Comparison of ENCODE assay signal across 9 cellular contexts in genomic region chr5:81853005-81853357, GRCh38.
A peak's percentile ranks its signal among the peaks of the same experiment; 100 is the strongest.
DNase-seq lines count a peak whose midpoint lies in the region; TF ChIP-seq lines count a peak whose summit lies in the region.
"Had no signal": no experiment of that assay in that cellular context is flagged by ENCODE, and none has a peak within 500 bp of the region (broad histone marks: within the 10 kb centered on the region; RNA-seq: fewer than 3 reads in every experiment).

No MANE protein-coding gene starts in this region.

- peak overlapping the region; percentile 83 for H3K27ac Mint-ChIP-seq in activated naive CD4-positive, alpha-beta T cell treated with anti-CD3 and anti-CD28 coated beads for 36 hours
- H3K27ac Mint-ChIP-seq in activated T-helper 2 cell treated with anti-CD3 and anti-CD28 coated beads, Interferon-gamma antibody, Interleukin-2, Interleukin-4, amounts not matched to agents 10 μg/mL and 5 μg/mL and 100 μg/mL, durations not matched to agents 14 hours and 24 hours and 36 hours: no peak overlapping the region
- H3K27ac Mint-ChIP-seq in type B pancreatic cell: peak overlapping the region; percentile 86

- CTCF ChIA-PET in activated naive CD4-positive, alpha-beta T cell treated with anti-CD3 and anti-CD28 coated beads for 36 hours (lab: Charles Lee): interaction anchor here (1.9 to 4.4 kb wide), 2 partner anchors 14 to 102 kb away, joined by 5 to 23 read pairs; partner anchors contain the start of gene SSBP2

- no peak for DNase-seq in activated naive CD4-positive, alpha-beta T cell treated with anti-CD3 and anti-CD28 coated beads for 36 hours
- DNase-seq in activated naive CD4-positive, alpha-beta T cell treated with anti-CD3 and anti-CD28 coated beads, Interleukin-2, amount 50 U/mL, for 16 hours: no peak
- DNase-seq in activated T-helper 2 cell treated with anti-CD3 and anti-CD28 coated beads, Interferon-gamma antibody, Interleukin-2, Interleukin-4, amounts not matched to agents 10 μg/mL and 5 μg/mL and 100 μg/mL, durations not matched to agents 14 hours and 24 hours and 36 hours (ENCODE audit: low spot score): no peak
- DNase-seq in type B pancreatic cell (ENCODE audit: extremely low spot score, unreplicated experiment): no peak
- no peak for DNase-seq in putamen (ENCODE audit: low spot score)
- DNase-seq in HK-2 (ENCODE audit: unreplicated experiment): no peak
- DNase-seq in RKO (ENCODE audit: low spot score): no peak
- DNase-seq: effector memory CD4-positive, alpha-beta T cell had no signal

- H3K4me1 ChIP-seq in mesodermal cell (ENCODE audit: control insufficient read depth, insufficient read depth, low read length, poor library complexity, severe bottlenecking): peaks cover 34% of the 10 kb centered on the region

- no peaks in the 10 kb centered on the region for H3K36me3 ChIP-seq in mesodermal cell (ENCODE audit: control insufficient read depth, insufficient read depth, low read length)

- H3K4me3 ChIP-seq in mesodermal cell (ENCODE audit: extremely low read depth, insufficient read depth, low read length, poor library complexity, severe bottlenecking): no peak overlapping the region

- H3K27me3 Mint-ChIP-seq in activated naive CD4-positive, alpha-beta T cell treated with anti-CD3 and anti-CD28 coated beads for 36 hours (ENCODE audit: low read depth): no peaks in the 10 kb centered on the region
- H3K27me3 Mint-ChIP-seq in activated T-helper 2 cell treated with anti-CD3 and anti-CD28 coated beads, Interferon-gamma antibody, Interleukin-2, Interleukin-4, amounts not matched to agents 10 μg/mL and 5 μg/mL and 100 μg/mL, durations not matched to agents 14 hours and 24 hours and 36 hours (ENCODE audit: low read depth): no peaks in the 10 kb centered on the region
- no peaks in the 10 kb centered on the region for H3K27me3 Mint-ChIP-seq in type B pancreatic cell

- intact Hi-C loops in activated naive CD4-positive, alpha-beta T cell treated with anti-CD3 and anti-CD28 coated beads for 36 hours (cut with micrococcal nuclease): loop anchor here (2.0 to 5.0 kb wide), 3 partner anchors 221 to 550 kb away; no protein-coding TSS in a partner anchor
- intact Hi-C loops in activated T-helper 2 cell treated with anti-CD3 and anti-CD28 coated beads, Interferon-gamma antibody, Interleukin-2, Interleukin-4, amounts not matched to agents 10 μg/mL and 5 μg/mL and 100 μg/mL, durations not matched to agents 14 hours and 24 hours and 36 hours (cut with micrococcal nuclease): loop anchor here (2.0 to 10.0 kb wide), 4 partner anchors 312 to 431 kb away; partner anchors contain the start of gene RPS23

- H3K9me3 ChIP-seq in mesodermal cell (ENCODE audit: control insufficient read depth, low read length): no peaks in the 10 kb centered on the region

- no peak for TF ChIP-seq CTCF in type B pancreatic cell (conservative IDR thresholded peaks at IDR 0.05)

- 17 to 44% methylated on average over 1 to 3 of the region's 6 CpGs for WGBS in mesodermal cell (ENCODE audit: insufficient coverage in 2 of 2), 2 experiments

- H3K9me3 Mint-ChIP-seq in activated naive CD4-positive, alpha-beta T cell treated with anti-CD3 and anti-CD28 coated beads for 36 hours: no peaks in the 10 kb centered on the region
- no peaks in the 10 kb centered on the region for H3K9me3 Mint-ChIP-seq in activated T-helper 2 cell treated with anti-CD3 and anti-CD28 coated beads, Interferon-gamma antibody, Interleukin-2, Interleukin-4, amounts not matched to agents 10 μg/mL and 5 μg/mL and 100 μg/mL, durations not matched to agents 14 hours and 24 hours and 36 hours
- no peaks in the 10 kb centered on the region for H3K9me3 Mint-ChIP-seq in type B pancreatic cell

- peak overlapping the region; percentile 67 for H3K27ac ChIP-seq in mesodermal cell (ENCODE audit: low read depth, low read length, severe bottlenecking)

- no peaks in the 10 kb centered on the region for H3K36me3 Mint-ChIP-seq in activated naive CD4-positive, alpha-beta T cell treated with anti-CD3 and anti-CD28 coated beads for 36 hours (ENCODE audit: low read depth)
- H3K36me3 Mint-ChIP-seq in activated T-helper 2 cell treated with anti-CD3 and anti-CD28 coated beads, Interferon-gamma antibody, Interleukin-2, Interleukin-4, amounts not matched to agents 10 μg/mL and 5 μg/mL and 100 μg/mL, durations not matched to agents 14 hours and 24 hours and 36 hours (ENCODE audit: low read depth): no peaks in the 10 kb centered on the region
- H3K36me3 Mint-ChIP-seq in type B pancreatic cell: peaks cover 7% of the 10 kb centered on the region

- peak overlapping the region; percentile 86 for H3K4me3 Mint-ChIP-seq in activated naive CD4-positive, alpha-beta T cell treated with anti-CD3 and anti-CD28 coated beads for 36 hours
- peak overlapping the region; percentile 73 for H3K4me3 Mint-ChIP-seq in activated T-helper 2 cell treated with anti-CD3 and anti-CD28 coated beads, Interferon-gamma antibody, Interleukin-2, Interleukin-4, amounts not matched to agents 10 μg/mL and 5 μg/mL and 100 μg/mL, durations not matched to agents 14 hours and 24 hours and 36 hours (ENCODE audit: low read depth)
- H3K4me3 Mint-ChIP-seq in type B pancreatic cell: peak overlapping the region; percentile 96

- peaks cover 43% of the 10 kb centered on the region for H3K4me1 Mint-ChIP-seq in activated naive CD4-positive, alpha-beta T cell treated with anti-CD3 and anti-CD28 coated beads for 36 hours (ENCODE audit: low read depth)
- H3K4me1 Mint-ChIP-seq in activated T-helper 2 cell treated with anti-CD3 and anti-CD28 coated beads, Interferon-gamma antibody, Interleukin-2, Interleukin-4, amounts not matched to agents 10 μg/mL and 5 μg/mL and 100 μg/mL, durations not matched to agents 14 hours and 24 hours and 36 hours (ENCODE audit: low read depth): peaks cover 41% of the 10 kb centered on the region
- H3K4me1 Mint-ChIP-seq in type B pancreatic cell (ENCODE audit: unreplicated experiment): peaks cover 70% of the 10 kb centered on the region
